Comparison of ENCODE assay signal across 11 cellular contexts in genomic region chr11:25612806-25613205, GRCh38.
A peak's percentile ranks its signal among the peaks of the same experiment; 100 is the strongest.
DNase-seq lines count a peak whose midpoint lies in the region; ATAC-seq and TF ChIP-seq lines count a peak whose summit lies in the region.
"Had no signal": no experiment of that assay in that cellular context is flagged by ENCODE, and none has a peak within 500 bp of the region (broad histone marks: within the 10 kb centered on the region; RNA-seq: fewer than 3 reads in every experiment).

No MANE protein-coding gene starts in this region.

- H2BK12ac ChIP-seq in mesenchymal stem cell (ENCODE audit: low read length in 2 of 2), result no peak overlapping the region

- 77% methylated on average over 1 of the region's 3 CpGs for WGBS in mesenchymal stem cell
- 62% methylated on average over 3 of the region's 3 CpGs for WGBS in smooth muscle cell (ENCODE audit: low lambda C conversion rate)

- DNase-seq in ELR (ENCODE audit: low read depth), result peak; percentile 8
- peak; percentile 53 for DNase-seq in LHCN-M2 (ENCODE audit: low read depth)
- no peak for DNase-seq in mesenchymal stem cell
- DNase-seq in upper lobe of right lung, result no peak
- DNase-seq in smooth muscle cell (lab: John Stamatoyannopoulos, UW; ENCODE audit: unreplicated experiment), result no peak
- no peak for DNase-seq in COR-L47 (lab: John Stamatoyannopoulos, UW)
- DNase-seq: Caco-2; CD8-positive, alpha-beta memory T cell; GDM1 had no signal

- H3K4me3 ChIP-seq in mesenchymal stem cell (ENCODE audit: insufficient read depth in 1 of 2, low read depth in 1 of 2, low read length in 2 of 2) (no peak overlapping the region), upper lobe of right lung (no peak overlapping the region), smooth muscle cell (no peak overlapping the region)
- H3K4me3 ChIP-seq: BLaER1 treated with 17β-estradiol and CSF1 and Interleukin-3, amounts not matched to agents 10 nM and 100 nM; HAP-1 had no signal

- H3K4ac ChIP-seq in mesenchymal stem cell (ENCODE audit: low read depth in 1 of 2, low read length in 2 of 2), result no peak overlapping the region

- intact Hi-C loops in upper lobe of right lung (cut with DNase I), result no loop called here

- no peaks in the 10 kb centered on the region for H3K4me1 ChIP-seq in mesenchymal stem cell (ENCODE audit: control insufficient read depth, insufficient read depth, low read depth, low read length)
- H3K4me1 ChIP-seq in upper lobe of right lung, result no peaks in the 10 kb centered on the region
- no peaks in the 10 kb centered on the region for H3K4me1 ChIP-seq in smooth muscle cell (ENCODE audit: low read depth)
- H3K4me1 ChIP-seq: BLaER1 treated with 17β-estradiol and CSF1 and Interleukin-3, amounts not matched to agents 10 nM and 100 nM; Caco-2; HAP-1 had no signal

- no peaks in the 10 kb centered on the region for H3K79me2 ChIP-seq in smooth muscle cell (ENCODE audit: low read depth)

- H2BK15ac ChIP-seq in mesenchymal stem cell (ENCODE audit: low read depth, poor library complexity, severe bottlenecking), result no peak overlapping the region

- H3K23ac ChIP-seq in mesenchymal stem cell (ENCODE audit: low read length in 2 of 2), result no peak overlapping the region

- H3K4me2 ChIP-seq in mesenchymal stem cell (ENCODE audit: low read length, poor library complexity, severe bottlenecking) (no peak overlapping the region), smooth muscle cell (no peak overlapping the region)
- H3K4me2 ChIP-seq: BLaER1 treated with 17β-estradiol and CSF1 and Interleukin-3, amounts not matched to agents 10 nM and 100 nM had no signal

- H2AFZ ChIP-seq in mesenchymal stem cell (ENCODE audit: low read depth, low read length), result no peak overlapping the region
- no peak overlapping the region for H2AFZ ChIP-seq in smooth muscle cell (ENCODE audit: low read depth)

- no peak overlapping the region for H2AK5ac ChIP-seq in mesenchymal stem cell (ENCODE audit: low read length, severe bottlenecking)

- no peaks in the 10 kb centered on the region for H4K20me1 ChIP-seq in smooth muscle cell (ENCODE audit: low read depth)
- H4K20me1 ChIP-seq: BLaER1 treated with 17β-estradiol and CSF1 and Interleukin-3, amounts not matched to agents 10 nM and 100 nM had no signal

- H3K14ac ChIP-seq in mesenchymal stem cell (ENCODE audit: low read length in 2 of 2), result no peak overlapping the region

- H4K8ac ChIP-seq in mesenchymal stem cell (ENCODE audit: low read length), result no peak overlapping the region

- no peaks in the 10 kb centered on the region for H3K27me3 ChIP-seq in mesenchymal stem cell (ENCODE audit: control insufficient read depth in 1 of 2, insufficient read depth in 1 of 2, low read length in 2 of 2)
- no peaks in the 10 kb centered on the region for H3K27me3 ChIP-seq in upper lobe of right lung
- H3K27me3 ChIP-seq in smooth muscle cell (ENCODE audit: low read depth), result no peaks in the 10 kb centered on the region
- H3K27me3 ChIP-seq: BLaER1 treated with 17β-estradiol and CSF1 and Interleukin-3, amounts not matched to agents 10 nM and 100 nM had no signal

- H3K9ac ChIP-seq in mesenchymal stem cell (ENCODE audit: low read length) (no peak overlapping the region), smooth muscle cell (ENCODE audit: low read depth) (no peak overlapping the region)
- H3K9ac ChIP-seq: BLaER1 treated with 17β-estradiol and CSF1 and Interleukin-3, amounts not matched to agents 10 nM and 100 nM had no signal

- no peaks in the 10 kb centered on the region for H3K36me3 ChIP-seq in mesenchymal stem cell (ENCODE audit: control insufficient read depth in 1 of 2, insufficient read depth in 2 of 2, low read depth in 1 of 2, low read length in 2 of 2)
- H3K36me3 ChIP-seq in upper lobe of right lung, result no peaks in the 10 kb centered on the region
- H3K36me3 ChIP-seq in smooth muscle cell (ENCODE audit: low read depth), result no peaks in the 10 kb centered on the region
- H3K36me3 ChIP-seq: BLaER1 treated with 17β-estradiol and CSF1 and Interleukin-3, amounts not matched to agents 10 nM and 100 nM; HAP-1 had no signal

- peaks cover 3% of the 10 kb centered on the region for H3K9me3 ChIP-seq in mesenchymal stem cell (ENCODE audit: control insufficient read depth, low read length)
- H3K9me3 ChIP-seq in upper lobe of right lung, result no peaks in the 10 kb centered on the region
- no peaks in the 10 kb centered on the region for H3K9me3 ChIP-seq in smooth muscle cell (replicated peaks; ENCODE audit: low read depth)
- H3K9me3 ChIP-seq: Caco-2, HAP-1 had no signal

- H3K27ac ChIP-seq in mesenchymal stem cell (ENCODE audit: low read length, poor library complexity, severe bottlenecking), result no peak overlapping the region
- H3K27ac ChIP-seq in upper lobe of right lung, result no peak overlapping the region
- H3K27ac ChIP-seq in smooth muscle cell (ENCODE audit: low read depth), result no peak overlapping the region
- H3K27ac ChIP-seq: BLaER1 treated with 17β-estradiol and CSF1 and Interleukin-3, amounts not matched to agents 10 nM and 100 nM had no signal

- no peak overlapping the region for H3K18ac ChIP-seq in mesenchymal stem cell (ENCODE audit: low read depth in 1 of 2, low read length in 2 of 2)

- H3K79me1 ChIP-seq in mesenchymal stem cell (replicated peaks; ENCODE audit: low read length, poor library complexity, severe bottlenecking), result no peaks in the 10 kb centered on the region

- peak overlapping the region; percentile 39 for H4K91ac ChIP-seq in mesenchymal stem cell (ENCODE audit: low read length)

- H2BK120ac ChIP-seq in mesenchymal stem cell (ENCODE audit: low read depth, low read length), result no peak overlapping the region

- peak; percentile 27 for ATAC-seq in upper lobe of right lung

- no peaks in the 10 kb centered on the region for H3F3A ChIP-seq in smooth muscle cell (ENCODE audit: low read depth)

- no peak overlapping the region for H2BK5ac ChIP-seq in mesenchymal stem cell (ENCODE audit: low read depth, low read length, poor library complexity, severe bottlenecking)

- TF ChIP-seq CTCF in upper lobe of right lung (IDR thresholded peaks at IDR 0.05) (no peak), smooth muscle cell (IDR thresholded peaks at IDR 0.05; ENCODE audit: borderline replicate concordance, insufficient read depth, poor library complexity, severe bottlenecking) (no peak)

Comparison
In these comparisons a context has a peak if more than half of its experiments do, and no peak if none do; other contexts are left out.
1. DNase-seq: peak in ELR (single experiment) and LHCN-M2 (single experiment); none in mesenchymal stem cell (single experiment), upper lobe of right lung (single experiment), smooth muscle cell (single experiment) and COR-L47 (single experiment).